Comparison of ENCODE assay signal across 1 cellular context in the genomic region with DNA sequence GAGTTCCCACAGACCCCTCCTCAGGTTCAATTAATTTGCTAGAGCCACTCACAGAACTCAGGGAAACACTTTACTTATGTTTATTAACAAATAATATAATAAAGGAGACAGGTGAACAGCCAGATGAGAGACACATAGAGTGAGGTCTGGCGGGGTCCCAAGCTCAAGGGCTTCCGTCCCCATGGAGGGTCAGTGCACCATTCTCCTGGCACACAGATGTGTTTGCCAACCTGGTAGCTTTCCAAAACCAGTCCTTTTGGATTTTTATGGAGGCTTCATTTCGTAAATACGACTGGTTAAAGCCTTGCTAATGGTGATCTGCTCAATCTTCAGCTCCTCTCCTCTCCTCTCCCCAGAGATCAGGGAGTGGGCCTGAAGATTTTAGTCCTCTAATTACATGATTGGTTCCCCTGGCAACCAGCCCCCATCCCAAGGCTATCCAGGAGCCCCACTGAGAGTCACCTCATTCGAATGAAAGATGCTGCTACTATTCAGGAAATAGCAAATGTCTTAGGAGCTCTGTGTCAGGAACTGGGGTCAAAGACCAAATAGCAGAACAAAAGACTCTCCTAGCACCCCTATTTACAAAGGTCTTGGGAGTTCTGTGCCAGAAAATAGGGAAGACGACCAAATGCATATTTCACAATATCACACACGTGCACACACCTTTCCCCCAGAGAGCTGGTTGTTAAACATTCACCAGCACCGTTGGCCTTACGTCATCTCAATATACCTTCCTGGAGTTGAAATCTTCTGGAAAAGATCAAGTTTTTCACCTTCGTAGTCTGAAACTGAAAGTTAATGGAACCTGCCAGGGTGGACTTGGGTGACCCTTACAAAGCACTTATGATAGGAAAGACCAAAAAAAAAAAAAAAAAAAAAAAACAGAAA.
A peak's percentile ranks its signal among the peaks of the same experiment; 100 is the strongest.
TF ChIP-seq lines count a peak whose summit lies in the region.

No MANE protein-coding gene starts in this region.

TF ChIP-seq in HepG2, 621 proteins besides CTCF, POLR2A, EP300 and RAD21 (continued from another document):
- TF ChIP-seq, protein P1, sequence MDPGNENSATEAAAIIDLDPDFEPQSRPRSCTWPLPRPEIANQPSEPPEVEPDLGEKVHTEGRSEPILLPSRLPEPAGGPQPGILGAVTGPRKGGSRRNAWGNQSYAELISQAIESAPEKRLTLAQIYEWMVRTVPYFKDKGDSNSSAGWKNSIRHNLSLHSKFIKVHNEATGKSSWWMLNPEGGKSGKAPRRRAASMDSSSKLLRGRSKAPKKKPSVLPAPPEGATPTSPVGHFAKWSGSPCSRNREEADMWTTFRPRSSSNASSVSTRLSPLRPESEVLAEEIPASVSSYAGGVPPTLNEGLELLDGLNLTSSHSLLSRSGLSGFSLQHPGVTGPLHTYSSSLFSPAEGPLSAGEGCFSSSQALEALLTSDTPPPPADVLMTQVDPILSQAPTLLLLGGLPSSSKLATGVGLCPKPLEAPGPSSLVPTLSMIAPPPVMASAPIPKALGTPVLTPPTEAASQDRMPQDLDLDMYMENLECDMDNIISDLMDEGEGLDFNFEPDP (CRISPR knock-in tag; conservative IDR thresholded peaks at IDR 0.05), result 0 out of 2 replicates have a peak, but pooled peaks have one; percentile 38
- TF ChIP-seq, protein P2, sequence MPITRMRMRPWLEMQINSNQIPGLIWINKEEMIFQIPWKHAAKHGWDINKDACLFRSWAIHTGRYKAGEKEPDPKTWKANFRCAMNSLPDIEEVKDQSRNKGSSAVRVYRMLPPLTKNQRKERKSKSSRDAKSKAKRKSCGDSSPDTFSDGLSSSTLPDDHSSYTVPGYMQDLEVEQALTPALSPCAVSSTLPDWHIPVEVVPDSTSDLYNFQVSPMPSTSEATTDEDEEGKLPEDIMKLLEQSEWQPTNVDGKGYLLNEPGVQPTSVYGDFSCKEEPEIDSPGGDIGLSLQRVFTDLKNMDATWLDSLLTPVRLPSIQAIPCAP (CRISPR knock-in tag; IDR thresholded peaks at IDR 0.05; ENCODE audit: low read depth), result no peak
- TF ChIP-seq ZNF205 (CRISPR knock-in tag; IDR thresholded peaks at IDR 0.05) (no peak), MTA1 (CRISPR knock-in tag; IDR thresholded peaks at IDR 0.05; ENCODE audit: borderline replicate concordance) (no peak), ZNF777 (CRISPR knock-in tag; IDR thresholded peaks at IDR 0.05) (no peak), ZNF224 (CRISPR knock-in tag; IDR thresholded peaks at IDR 0.05) (no peak), RXRB (CRISPR knock-in tag; IDR thresholded peaks at IDR 0.05; ENCODE audit: borderline replicate concordance) (peak; percentile 83), PHF5A (CRISPR knock-in tag; IDR thresholded peaks at IDR 0.05; ENCODE audit: low read depth, unreplicated experiment) (no peak), FOXM1 (CRISPR knock-in tag; IDR thresholded peaks at IDR 0.05) (no peak), POLR2AphosphoS2 (IDR thresholded peaks at IDR 0.05; ENCODE audit: low read depth, low read length) (no peak), CEBPG (CRISPR knock-in tag; IDR thresholded peaks at IDR 0.05) (peak; percentile 82), PTBP1 (IDR thresholded peaks at IDR 0.05; ENCODE audit: low read depth, low read length, poor library complexity, severe bottlenecking) (no peak), ZNF720 (CRISPR knock-in tag; IDR thresholded peaks at IDR 0.05) (no peak), TP53 (CRISPR knock-in tag; conservative IDR thresholded peaks at IDR 0.05) (no peak), ZNF792 (CRISPR knock-in tag; IDR thresholded peaks at IDR 0.05) (0 out of 2 replicates have a peak, but pooled peaks have one; percentile 32), SP4 (CRISPR knock-in tag; IDR thresholded peaks at IDR 0.05) (no peak), SOX13 (IDR thresholded peaks at IDR 0.05) (0 out of 2 replicates have a peak, but pooled peaks have one; percentile 20), SOX13 (CRISPR knock-in tag; conservative IDR thresholded peaks at IDR 0.05 in 1 of 2, IDR thresholded peaks at IDR 0.05 in 1 of 2) (peak in 1 of 2 experiments; percentile 78; a peak in 2 of 4 replicates), ZFY (CRISPR knock-in tag; IDR thresholded peaks at IDR 0.05) (no peak), YY1 (IDR thresholded peaks at IDR 0.05; ENCODE audit: insufficient read depth, insufficient replicate concordance, low read depth, low read length) (no peak), PPARG (CRISPR knock-in tag; conservative IDR thresholded peaks at IDR 0.05) (peak; percentile 99), CEBPB (IDR thresholded peaks at IDR 0.05; ENCODE audit: borderline replicate concordance, low read depth, low read length) (peak; percentile 95), ZFP36L1 (CRISPR knock-in tag; IDR thresholded peaks at IDR 0.05) (no peak), BHLHE40 (IDR thresholded peaks at IDR 0.05; ENCODE audit: low read length) (peak; percentile 95), ZSCAN12 (CRISPR knock-in tag; IDR thresholded peaks at IDR 0.05) (no peak), ZNF709 (CRISPR knock-in tag; IDR thresholded peaks at IDR 0.05) (no peak), NFE2L1 (CRISPR knock-in tag; IDR thresholded peaks at IDR 0.05; ENCODE audit: borderline replicate concordance) (no peak), FOXA1 (IDR thresholded peaks at IDR 0.05) (no peak), FOXA1 (CRISPR knock-in tag; IDR thresholded peaks at IDR 0.05) (no peak), HNRNPH1 (optimal IDR thresholded peaks at IDR 0.05; ENCODE audit: low read depth, low read length) (no peak)
- TF ChIP-seq, protein P3, sequence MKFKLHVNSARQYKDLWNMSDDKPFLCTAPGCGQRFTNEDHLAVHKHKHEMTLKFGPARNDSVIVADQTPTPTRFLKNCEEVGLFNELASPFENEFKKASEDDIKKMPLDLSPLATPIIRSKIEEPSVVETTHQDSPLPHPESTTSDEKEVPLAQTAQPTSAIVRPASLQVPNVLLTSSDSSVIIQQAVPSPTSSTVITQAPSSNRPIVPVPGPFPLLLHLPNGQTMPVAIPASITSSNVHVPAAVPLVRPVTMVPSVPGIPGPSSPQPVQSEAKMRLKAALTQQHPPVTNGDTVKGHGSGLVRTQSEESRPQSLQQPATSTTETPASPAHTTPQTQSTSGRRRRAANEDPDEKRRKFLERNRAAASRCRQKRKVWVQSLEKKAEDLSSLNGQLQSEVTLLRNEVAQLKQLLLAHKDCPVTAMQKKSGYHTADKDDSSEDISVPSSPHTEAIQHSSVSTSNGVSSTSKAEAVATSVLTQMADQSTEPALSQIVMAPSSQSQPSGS (CRISPR knock-in tag; IDR thresholded peaks at IDR 0.05), result peak; percentile 92
- TF ChIP-seq, protein P4, sequence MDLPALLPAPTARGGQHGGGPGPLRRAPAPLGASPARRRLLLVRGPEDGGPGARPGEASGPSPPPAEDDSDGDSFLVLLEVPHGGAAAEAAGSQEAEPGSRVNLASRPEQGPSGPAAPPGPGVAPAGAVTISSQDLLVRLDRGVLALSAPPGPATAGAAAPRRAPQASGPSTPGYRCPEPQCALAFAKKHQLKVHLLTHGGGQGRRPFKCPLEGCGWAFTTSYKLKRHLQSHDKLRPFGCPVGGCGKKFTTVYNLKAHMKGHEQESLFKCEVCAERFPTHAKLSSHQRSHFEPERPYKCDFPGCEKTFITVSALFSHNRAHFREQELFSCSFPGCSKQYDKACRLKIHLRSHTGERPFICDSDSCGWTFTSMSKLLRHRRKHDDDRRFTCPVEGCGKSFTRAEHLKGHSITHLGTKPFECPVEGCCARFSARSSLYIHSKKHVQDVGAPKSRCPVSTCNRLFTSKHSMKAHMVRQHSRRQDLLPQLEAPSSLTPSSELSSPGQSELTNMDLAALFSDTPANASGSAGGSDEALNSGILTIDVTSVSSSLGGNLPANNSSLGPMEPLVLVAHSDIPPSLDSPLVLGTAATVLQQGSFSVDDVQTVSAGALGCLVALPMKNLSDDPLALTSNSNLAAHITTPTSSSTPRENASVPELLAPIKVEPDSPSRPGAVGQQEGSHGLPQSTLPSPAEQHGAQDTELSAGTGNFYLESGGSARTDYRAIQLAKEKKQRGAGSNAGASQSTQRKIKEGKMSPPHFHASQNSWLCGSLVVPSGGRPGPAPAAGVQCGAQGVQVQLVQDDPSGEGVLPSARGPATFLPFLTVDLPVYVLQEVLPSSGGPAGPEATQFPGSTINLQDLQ (CRISPR knock-in tag; IDR thresholded peaks at IDR 0.05), result no peak
- TF ChIP-seq, protein P5, sequence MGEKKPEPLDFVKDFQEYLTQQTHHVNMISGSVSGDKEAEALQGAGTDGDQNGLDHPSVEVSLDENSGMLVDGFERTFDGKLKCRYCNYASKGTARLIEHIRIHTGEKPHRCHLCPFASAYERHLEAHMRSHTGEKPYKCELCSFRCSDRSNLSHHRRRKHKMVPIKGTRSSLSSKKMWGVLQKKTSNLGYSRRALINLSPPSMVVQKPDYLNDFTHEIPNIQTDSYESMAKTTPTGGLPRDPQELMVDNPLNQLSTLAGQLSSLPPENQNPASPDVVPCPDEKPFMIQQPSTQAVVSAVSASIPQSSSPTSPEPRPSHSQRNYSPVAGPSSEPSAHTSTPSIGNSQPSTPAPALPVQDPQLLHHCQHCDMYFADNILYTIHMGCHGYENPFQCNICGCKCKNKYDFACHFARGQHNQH (CRISPR knock-in tag; IDR thresholded peaks at IDR 0.05), result no peak
- TF ChIP-seq, protein P6, sequence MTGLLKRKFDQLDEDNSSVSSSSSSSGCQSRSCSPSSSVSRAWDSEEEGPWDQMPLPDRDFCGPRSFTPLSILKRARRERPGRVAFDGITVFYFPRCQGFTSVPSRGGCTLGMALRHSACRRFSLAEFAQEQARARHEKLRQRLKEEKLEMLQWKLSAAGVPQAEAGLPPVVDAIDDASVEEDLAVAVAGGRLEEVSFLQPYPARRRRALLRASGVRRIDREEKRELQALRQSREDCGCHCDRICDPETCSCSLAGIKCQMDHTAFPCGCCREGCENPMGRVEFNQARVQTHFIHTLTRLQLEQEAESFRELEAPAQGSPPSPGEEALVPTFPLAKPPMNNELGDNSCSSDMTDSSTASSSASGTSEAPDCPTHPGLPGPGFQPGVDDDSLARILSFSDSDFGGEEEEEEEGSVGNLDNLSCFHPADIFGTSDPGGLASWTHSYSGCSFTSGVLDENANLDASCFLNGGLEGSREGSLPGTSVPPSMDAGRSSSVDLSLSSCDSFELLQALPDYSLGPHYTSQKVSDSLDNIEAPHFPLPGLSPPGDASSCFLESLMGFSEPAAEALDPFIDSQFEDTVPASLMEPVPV (CRISPR knock-in tag; IDR thresholded peaks at IDR 0.05), result no peak
- TF ChIP-seq, protein P7, sequence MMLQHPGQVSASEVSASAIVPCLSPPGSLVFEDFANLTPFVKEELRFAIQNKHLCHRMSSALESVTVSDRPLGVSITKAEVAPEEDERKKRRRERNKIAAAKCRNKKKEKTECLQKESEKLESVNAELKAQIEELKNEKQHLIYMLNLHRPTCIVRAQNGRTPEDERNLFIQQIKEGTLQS (CRISPR knock-in tag; IDR thresholded peaks at IDR 0.05), result no peak
- TF ChIP-seq, protein P8, sequence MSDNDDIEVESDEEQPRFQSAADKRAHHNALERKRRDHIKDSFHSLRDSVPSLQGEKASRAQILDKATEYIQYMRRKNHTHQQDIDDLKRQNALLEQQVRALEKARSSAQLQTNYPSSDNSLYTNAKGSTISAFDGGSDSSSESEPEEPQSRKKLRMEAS (IDR thresholded peaks at IDR 0.05), result 0 out of 2 replicates have a peak, but pooled peaks have one; percentile 34
- TF ChIP-seq, protein P9, sequence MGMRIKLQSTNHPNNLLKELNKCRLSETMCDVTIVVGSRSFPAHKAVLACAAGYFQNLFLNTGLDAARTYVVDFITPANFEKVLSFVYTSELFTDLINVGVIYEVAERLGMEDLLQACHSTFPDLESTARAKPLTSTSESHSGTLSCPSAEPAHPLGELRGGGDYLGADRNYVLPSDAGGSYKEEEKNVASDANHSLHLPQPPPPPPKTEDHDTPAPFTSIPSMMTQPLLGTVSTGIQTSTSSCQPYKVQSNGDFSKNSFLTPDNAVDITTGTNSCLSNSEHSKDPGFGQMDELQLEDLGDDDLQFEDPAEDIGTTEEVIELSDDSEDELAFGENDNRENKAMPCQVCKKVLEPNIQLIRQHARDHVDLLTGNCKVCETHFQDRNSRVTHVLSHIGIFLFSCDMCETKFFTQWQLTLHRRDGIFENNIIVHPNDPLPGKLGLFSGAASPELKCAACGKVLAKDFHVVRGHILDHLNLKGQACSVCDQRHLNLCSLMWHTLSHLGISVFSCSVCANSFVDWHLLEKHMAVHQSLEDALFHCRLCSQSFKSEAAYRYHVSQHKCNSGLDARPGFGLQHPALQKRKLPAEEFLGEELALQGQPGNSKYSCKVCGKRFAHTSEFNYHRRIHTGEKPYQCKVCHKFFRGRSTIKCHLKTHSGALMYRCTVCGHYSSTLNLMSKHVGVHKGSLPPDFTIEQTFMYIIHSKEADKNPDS (CRISPR knock-in tag; IDR thresholded peaks at IDR 0.05), result no peak
- TF ChIP-seq, protein P10, sequence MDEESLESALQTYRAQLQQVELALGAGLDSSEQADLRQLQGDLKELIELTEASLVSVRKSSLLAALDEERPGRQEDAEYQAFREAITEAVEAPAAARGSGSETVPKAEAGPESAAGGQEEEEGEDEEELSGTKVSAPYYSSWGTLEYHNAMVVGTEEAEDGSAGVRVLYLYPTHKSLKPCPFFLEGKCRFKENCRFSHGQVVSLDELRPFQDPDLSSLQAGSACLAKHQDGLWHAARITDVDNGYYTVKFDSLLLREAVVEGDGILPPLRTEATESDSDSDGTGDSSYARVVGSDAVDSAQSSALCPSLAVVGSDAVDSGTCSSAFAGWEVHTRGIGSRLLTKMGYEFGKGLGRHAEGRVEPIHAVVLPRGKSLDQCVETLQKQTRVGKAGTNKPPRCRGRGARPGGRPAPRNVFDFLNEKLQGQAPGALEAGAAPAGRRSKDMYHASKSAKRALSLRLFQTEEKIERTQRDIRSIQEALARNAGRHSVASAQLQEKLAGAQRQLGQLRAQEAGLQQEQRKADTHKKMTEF (CRISPR knock-in tag; IDR thresholded peaks at IDR 0.05), result 0 out of 2 replicates have a peak, but pooled peaks have one; percentile 10
- TF ChIP-seq, protein P11, sequence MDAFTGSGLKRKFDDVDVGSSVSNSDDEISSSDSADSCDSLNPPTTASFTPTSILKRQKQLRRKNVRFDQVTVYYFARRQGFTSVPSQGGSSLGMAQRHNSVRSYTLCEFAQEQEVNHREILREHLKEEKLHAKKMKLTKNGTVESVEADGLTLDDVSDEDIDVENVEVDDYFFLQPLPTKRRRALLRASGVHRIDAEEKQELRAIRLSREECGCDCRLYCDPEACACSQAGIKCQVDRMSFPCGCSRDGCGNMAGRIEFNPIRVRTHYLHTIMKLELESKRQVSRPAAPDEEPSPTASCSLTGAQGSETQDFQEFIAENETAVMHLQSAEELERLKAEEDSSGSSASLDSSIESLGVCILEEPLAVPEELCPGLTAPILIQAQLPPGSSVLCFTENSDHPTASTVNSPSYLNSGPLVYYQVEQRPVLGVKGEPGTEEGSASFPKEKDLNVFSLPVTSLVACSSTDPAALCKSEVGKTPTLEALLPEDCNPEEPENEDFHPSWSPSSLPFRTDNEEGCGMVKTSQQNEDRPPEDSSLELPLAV (CRISPR knock-in tag; conservative IDR thresholded peaks at IDR 0.05; ENCODE audit: low read depth), result no peak
